Comparison of ENCODE assay signal across 28 cellular contexts in genomic region chr7:114141415-114141814, GRCh38.
A peak's percentile ranks its signal among the peaks of the same experiment; 100 is the strongest.
DNase-seq lines count a peak whose midpoint lies in the region; ATAC-seq and TF ChIP-seq lines count a peak whose summit lies in the region.
"Had no signal": no experiment of that assay in that cellular context is flagged by ENCODE, and none has a peak within 500 bp of the region (broad histone marks: within the 10 kb centered on the region; RNA-seq: fewer than 3 reads in every experiment).

No MANE protein-coding gene starts in this region.

- no peaks in the 10 kb centered on the region for H3K4me1 ChIP-seq in adipocyte (ENCODE audit: control insufficient read depth, insufficient read depth, low read length)
- no peaks in the 10 kb centered on the region for H3K4me1 ChIP-seq in right atrium auricular region
- H3K4me1 ChIP-seq: SJSA1 had no signal

- H3K4me3 ChIP-seq in HFF-Myc (replicated peaks; ENCODE audit: low read depth, low read length) (no peak overlapping the region), adipocyte (ENCODE audit: low read length) (no peak overlapping the region), right atrium auricular region (no peak overlapping the region)
- H3K4me3 ChIP-seq: MG63, SJSA1, thoracic aorta had no signal

- no peak overlapping the region for H3K27ac ChIP-seq in right atrium auricular region
- H3K27ac ChIP-seq: neutrophil, SJSA1, thoracic aorta, WERI-Rb-1 had no signal

- H3K36me3 ChIP-seq in adipocyte (ENCODE audit: control insufficient read depth, insufficient read depth, low read length, severe bottlenecking) (no peaks in the 10 kb centered on the region), right atrium auricular region (no peaks in the 10 kb centered on the region)
- H3K36me3 ChIP-seq: MG63, neutrophil, SJSA1, thoracic aorta, WERI-Rb-1 had no signal

- DNase-seq in Daoy (ENCODE audit: low read depth): peak; percentile 28
- DNase-seq in HFF-Myc (ENCODE audit: extremely low read depth, low read depth): peak; percentile 1
- DNase-seq in adipocyte (ENCODE audit: low read depth): peak; percentile 4
- peak; percentile 14 for DNase-seq in iPS-NIHi11 (ENCODE audit: low spot score)
- DNase-seq in GM20000 (ENCODE audit: low spot score): no peak
- DNase-seq in right atrium auricular region (ENCODE audit: low spot score): no peak
- DNase-seq in SIG-M5 treated with dmso at 0.1 percent for 504 hours (lab: John Stamatoyannopoulos, UW; ENCODE audit: unreplicated experiment): no peak
- DNase-seq: activated CD4-positive, alpha-beta T cell treated with anti-CD3 and anti-CD28 coated beads for 48 hours; activated T-cell treated with anti-CD3 and anti-CD28 coated beads for 4 hours; AML-193; anterior cingulate cortex; Calu3; CD4-positive, CD25-positive, alpha-beta regulatory T cell; glutamatergic neuron; kidney glomerular epithelial cell; MG63; NCI-H1105 treated with DMSO at 0.1 percent for 48 hours; NCI-H1930; stimulated activated CD4-positive, alpha-beta T cell treated with anti-CD3 and anti-CD28 coated beads, Interleukin-12 subunit alpha, Interleukin-12 subunit beta, amount 100 ng/mL, for 4 hours; stimulated activated CD4-positive, alpha-beta T cell treated with anti-CD3 and anti-CD28 coated beads, Interleukin-2, amount 100 ng/mL, for 48 hours; stimulated activated naive CD8-positive, alpha-beta T cell treated with anti-CD3 and anti-CD28 coated beads, Interleukin-15, amount 100 ng/mL, for 72 hours; WERI-Rb-1 had no signal

- H3K27me3 ChIP-seq in adipocyte (replicated peaks; ENCODE audit: control insufficient read depth, insufficient read depth, low read length) (no peaks in the 10 kb centered on the region), right atrium auricular region (no peaks in the 10 kb centered on the region)
- H3K27me3 ChIP-seq: MG63, neutrophil, SJSA1 had no signal

- no peak overlapping the region for H3K9ac ChIP-seq in adipocyte (ENCODE audit: low read length)

- TF ChIP-seq CTCF in HFF-Myc (IDR thresholded peaks at IDR 0.05; ENCODE audit: low read depth, low read length, missing control alignments) (no peak), GM20000 (IDR thresholded peaks at IDR 0.05; ENCODE audit: extremely low read depth, missing control alignments) (no peak), right atrium auricular region (IDR thresholded peaks at IDR 0.05) (no peak)

- no peak for ATAC-seq in HG03457 (IDR thresholded peaks at IDR 0.05; ENCODE audit: unreplicated experiment)
- ATAC-seq: Panc1; sciatic nerve; stimulated activated naive CD8-positive, alpha-beta T cell treated with anti-CD3 and anti-CD28 coated beads, Interleukin-15, amount 100 ng/mL, for 72 hours had no signal

- H3K9me3 ChIP-seq in adipocyte (ENCODE audit: control insufficient read depth, low read length) (no peaks in the 10 kb centered on the region), right atrium auricular region (no peaks in the 10 kb centered on the region)
- H3K9me3 ChIP-seq: MG63, neutrophil, SJSA1, thoracic aorta had no signal

Comparison
In these comparisons a context has a peak if more than half of its experiments do, and no peak if none do; other contexts are left out.
1. DNase-seq: peak in Daoy (single experiment), HFF-Myc (single experiment), adipocyte (single experiment) and iPS-NIHi11 (single experiment); none in GM20000 (single experiment), right atrium auricular region (single experiment) and SIG-M5 treated with dmso at 0.1 percent for 504 hours (single experiment).